9 cellular contexts compared by ENCODE assay signal in genomic region chr5:175915066-175916037, GRCh38. TPM values are rescaled to one million over a fixed set of nuclear protein-coding genes. Genes with fewer than 3 reads are reported as not detected.
DNase-seq lines count a peak whose midpoint lies in the region; ATAC-seq and TF ChIP-seq lines count a peak whose summit lies in the region.
"Not testable (repeated sequence)": the region's sequence is repeated elsewhere in the genome, so short reads cannot be mapped to it uniquely, and the experiment has no call there.
"Had no signal": no experiment of that assay in that cellular context is flagged by ENCODE, and none has a peak within 500 bp of the region (broad histone marks: within the 10 kb centered on the region; RNA-seq: fewer than 3 reads in every experiment).

No MANE protein-coding gene starts in this region.

- H3K27me3 Mint-ChIP-seq in activated naive CD8-positive, alpha-beta T cell treated with anti-CD3 and anti-CD28 coated beads for 36 hours; naive thymus-derived CD4-positive, alpha-beta T cell: not testable (repeated sequence)

- not testable (repeated sequence) for H3K4me3 Mint-ChIP-seq in activated naive CD8-positive, alpha-beta T cell treated with anti-CD3 and anti-CD28 coated beads for 36 hours
- H3K4me3 Mint-ChIP-seq in naive thymus-derived CD4-positive, alpha-beta T cell = peak overlapping the region in 2 of 10 donors; percentile 64 to 71

- DNase-seq in activated naive CD8-positive, alpha-beta T cell treated with anti-CD3 and anti-CD28 coated beads for 36 hours; naive thymus-derived CD4-positive, alpha-beta T cell: not testable (repeated sequence)

- H3K9me3 Mint-ChIP-seq in activated naive CD8-positive, alpha-beta T cell treated with anti-CD3 and anti-CD28 coated beads for 36 hours; naive thymus-derived CD4-positive, alpha-beta T cell: not testable (repeated sequence)

- not testable (repeated sequence) for H3K27me3 ChIP-seq in naive thymus-derived CD4-positive, alpha-beta T cell (ENCODE audit: control insufficient read depth in 2 of 2, insufficient read depth in 2 of 2, low read length in 2 of 2)

- ATAC-seq in GM18517 (IDR thresholded peaks at IDR 0.05; ENCODE audit: unreplicated experiment) = peak; percentile 84
- peak; percentile 46 for ATAC-seq in GM21367 (IDR thresholded peaks at IDR 0.05; ENCODE audit: unreplicated experiment)
- ATAC-seq in HG02798 (IDR thresholded peaks at IDR 0.05; ENCODE audit: poor library complexity, unreplicated experiment) = peak; percentile 67
- peak; percentile 67 for ATAC-seq in HG03432 (IDR thresholded peaks at IDR 0.05; ENCODE audit: unreplicated experiment)
- ATAC-seq in naive thymus-derived CD4-positive, alpha-beta T cell = peak; percentile 76

- H3K9me3 ChIP-seq in naive thymus-derived CD4-positive, alpha-beta T cell (ENCODE audit: control insufficient read depth in 2 of 3, low read length in 3 of 3) = not testable (repeated sequence)

- CTCF ChIA-PET in naive thymus-derived CD4-positive, alpha-beta T cell (lab: Charles Lee) = not testable (repeated sequence)

- H3K27ac Mint-ChIP-seq in activated naive CD8-positive, alpha-beta T cell treated with anti-CD3 and anti-CD28 coated beads for 36 hours = peak overlapping the region; percentile 6
- peak overlapping the region in 1 of 9 donors; percentile 39 for H3K27ac Mint-ChIP-seq in naive thymus-derived CD4-positive, alpha-beta T cell

- intact Hi-C loops in naive thymus-derived CD4-positive, alpha-beta T cell (cut with micrococcal nuclease) = not testable (repeated sequence)

- POLR2A ChIA-PET in naive thymus-derived CD4-positive, alpha-beta T cell (lab: Charles Lee) = not testable (repeated sequence)

- H3K4me1 ChIP-seq in naive thymus-derived CD4-positive, alpha-beta T cell (ENCODE audit: control insufficient read depth in 2 of 2, insufficient read depth in 2 of 2, low read length in 2 of 2) = not testable (repeated sequence)

- peaks cover 17% of the 10 kb centered on the region for H3K36me3 Mint-ChIP-seq in activated naive CD8-positive, alpha-beta T cell treated with anti-CD3 and anti-CD28 coated beads for 36 hours
- peaks cover 0 to 42% (median 34%) of the 10 kb centered on the region in 5 donors for H3K36me3 Mint-ChIP-seq in naive thymus-derived CD4-positive, alpha-beta T cell

- H3K36me3 ChIP-seq in naive thymus-derived CD4-positive, alpha-beta T cell (ENCODE audit: control insufficient read depth in 2 of 3, insufficient read depth in 3 of 3, low read length in 3 of 3) = not testable (repeated sequence)

- TF ChIP-seq CTCF in VCaP (conservative IDR thresholded peaks at IDR 0.05) = not testable (repeated sequence)

- H3K4me3 ChIP-seq in naive thymus-derived CD4-positive, alpha-beta T cell (ENCODE audit: low read length) = not testable (repeated sequence)

- H3K27ac ChIP-seq in VCaP = peak overlapping the region; percentile 76
- not testable (repeated sequence) for H3K27ac ChIP-seq in naive thymus-derived CD4-positive, alpha-beta T cell (ENCODE audit: low read depth, low read length)

- not testable (repeated sequence) for H3K4me1 Mint-ChIP-seq in activated naive CD8-positive, alpha-beta T cell treated with anti-CD3 and anti-CD28 coated beads for 36 hours; naive thymus-derived CD4-positive, alpha-beta T cell

RNA-seq across cellular contexts. Expression of gene CPLX2, which starts 44.0 kb away (rescaled TPM):
- total RNA-seq in activated naive CD8-positive, alpha-beta T cell treated with anti-CD3 and anti-CD28 coated beads for 36 hours = not detected
- not detected for total RNA-seq in naive thymus-derived CD4-positive, alpha-beta T cell
- polyA plus RNA-seq in naive thymus-derived CD4-positive, alpha-beta T cell = not detected
- total RNA-seq: renal cortical epithelial cell, SJSA1 had no signal

RNA-seq across cellular contexts. Expression of gene THOC3, which starts 52.8 kb away (rescaled TPM):
- 10 to 100 TPM; 72.2 to 82.1 TPM for total RNA-seq in activated naive CD8-positive, alpha-beta T cell treated with anti-CD3 and anti-CD28 coated beads for 36 hours
- 10 to 100 TPM; 71.2 to 93.2 (median 88.3) TPM for total RNA-seq in naive thymus-derived CD4-positive, alpha-beta T cell
- polyA plus RNA-seq in naive thymus-derived CD4-positive, alpha-beta T cell = 100 to 1,000 TPM; 128 to 161 TPM
